Comparison of ENCODE assay signal across 1 cellular context in genomic region chr7:73881352-73882059, GRCh38.
TF ChIP-seq lines count a peak whose summit lies in the region.

No MANE protein-coding gene starts in this region.

TF ChIP-seq in IMR-90, 13 proteins besides CTCF, POLR2A, EP300 and RAD21 (continued from another document):
- TF ChIP-seq ELK1 (IDR thresholded peaks at IDR 0.05; ENCODE audit: borderline replicate concordance, low read depth, low read length) = no peak
- no peak for TF ChIP-seq CEBPB (IDR thresholded peaks at IDR 0.05; ENCODE audit: low read depth, low read length)
- TF ChIP-seq MAFK (IDR thresholded peaks at IDR 0.05; ENCODE audit: low read depth, low read length) = no peak
- no peak for TF ChIP-seq USF2 (IDR thresholded peaks at IDR 0.05; ENCODE audit: low read depth, low read length)
